Comparison of ENCODE assay signal across 19 cellular contexts in genomic region chrX:77949840-77950239, GRCh38. TPM values are rescaled to one million over a fixed set of nuclear protein-coding genes. Genes with fewer than 3 reads are reported as not detected.
DNase-seq lines count a peak whose midpoint lies in the region; ATAC-seq, FAIRE-seq and TF ChIP-seq lines count a peak whose summit lies in the region.
"Had no signal": no experiment of that assay in that cellular context is flagged by ENCODE, and none has a peak within 500 bp of the region (broad histone marks: within the 10 kb centered on the region; RNA-seq: fewer than 3 reads in every experiment).

No MANE protein-coding gene starts in this region.

- DNase-seq in GM12892 (ENCODE audit: insufficient read length) (no peak), NCI-H446 treated with DMSO at 0.1 percent for 48 hours (lab: John Stamatoyannopoulos, UW) (peak; percentile 5), cerebellar cortex (ENCODE audit: low spot score) (peak; percentile 0), prostate gland (ENCODE audit: low spot score) (peak; percentile 24), kidney glomerular epithelial cell (lab: John Stamatoyannopoulos, UW) (no peak)
- DNase-seq: ACHN, MG63, NCI-H1048, NCI-H1436 treated with DMSO at 0.1 percent for 48 hours, NCI-H2029 treated with DMSO at 0.1 percent for 48 hours, NCI-H510A treated with DMSO at 0.1 percent for 48 hours, NCI-H774, Right ventricle myocardium superior had no signal

- FAIRE-seq in GM12892 (lab: Jason Lieb, UNC), result peak; percentile 9
- FAIRE-seq: GM12878, H54 had no signal

- no peak overlapping the region for H3K4me3 ChIP-seq in prostate gland
- H3K4me3 ChIP-seq: GM12878, MG63 had no signal

- no peaks in the 10 kb centered on the region for H3K9me3 ChIP-seq in prostate gland
- H3K9me3 ChIP-seq: MG63 had no signal

- no peak overlapping the region for H3K27ac ChIP-seq in prostate gland

- intact Hi-C loops in prostate gland (cut with DNase I), result no loop called here

- ATAC-seq in HG03039 (IDR thresholded peaks at IDR 0.05; ENCODE audit: unreplicated experiment) (no peak), GM21717 (IDR thresholded peaks at IDR 0.05; ENCODE audit: unreplicated experiment) (no peak)
- ATAC-seq: GM12878 had no signal

- no peak for TF ChIP-seq CTCF in prostate gland (IDR thresholded peaks at IDR 0.05)

- TF ChIP-seq POLR2A in GM12892 (IDR thresholded peaks at IDR 0.05; ENCODE audit: low read depth, low read length) (no peak), prostate gland (IDR thresholded peaks at IDR 0.05) (no peak)

- no peaks in the 10 kb centered on the region for H3K4me1 ChIP-seq in prostate gland (replicated peaks)

- no peaks in the 10 kb centered on the region for H3K36me3 ChIP-seq in prostate gland
- H3K36me3 ChIP-seq: MG63 had no signal

- WGBS in prostate gland, result 6% methylated on average over 2 of the region's 2 CpGs

- no peaks in the 10 kb centered on the region for H3K27me3 ChIP-seq in prostate gland (replicated peaks; ENCODE audit: insufficient read depth)
- H3K27me3 ChIP-seq: MG63 had no signal

RNA-seq across cellular contexts. Expression of gene PGAM4, which starts 19.6 kb away (rescaled TPM):
- polyA plus RNA-seq in GM12892 (2012; ENCODE audit: missing spikeins), result not detected
- not detected for total RNA-seq in prostate gland
- total RNA-seq: Daoy, OCI-LY7, Right ventricle myocardium superior had no signal

RNA-seq across cellular contexts. Expression of gene ATP7A, which starts 39.3 kb away (rescaled TPM):
- polyA plus RNA-seq in GM12892 (2012; ENCODE audit: missing spikeins), result 6.8 TPM
- 10 to 100 TPM in 1 of 2 donors, 1 to 10 TPM in 1; 9.8 to 15.1 TPM for total RNA-seq in prostate gland

RNA-seq across cellular contexts. Expression of gene COX7B, which starts 50.6 kb away (rescaled TPM):
- 757 TPM for polyA plus RNA-seq in GM12892 (2012; ENCODE audit: missing spikeins)
- total RNA-seq in prostate gland, result 100 to 1,000 TPM; 203 to 374 TPM

RNA-seq across cellular contexts. Expression of gene MAGT1, which starts 54.6 kb away (rescaled TPM):
- polyA plus RNA-seq in GM12892 (2012; ENCODE audit: missing spikeins), result 32.6 TPM
- 10 to 100 TPM; 37.1 to 79.4 TPM for total RNA-seq in prostate gland

Comparison
In these comparisons a context has a peak if more than half of its experiments do, and no peak if none do; other contexts are left out.
1. DNase-seq: peak in NCI-H446 treated with DMSO at 0.1 percent for 48 hours (single experiment), cerebellar cortex (single experiment) and prostate gland (single experiment); none in GM12892 (single experiment) and kidney glomerular epithelial cell (single experiment).